Comparison of ENCODE assay signal across 1 cellular context in genomic region chr2:238793351-238793750, GRCh38.
TF ChIP-seq lines count a peak whose summit lies in the region.

No MANE protein-coding gene starts in this region.

TF ChIP-seq in IMR-90, 13 proteins besides CTCF, POLR2A, EP300 and RAD21 (continued from another document):
- no peak for TF ChIP-seq CHD1 (IDR thresholded peaks at IDR 0.05; ENCODE audit: low read depth, low read length)
- no peak for TF ChIP-seq SMC3 (IDR thresholded peaks at IDR 0.05; ENCODE audit: low read depth, low read length)
- TF ChIP-seq NFE2L2 (IDR thresholded peaks at IDR 0.05; ENCODE audit: low read depth, low read length) = no peak
- no peak for TF ChIP-seq MXI1 (IDR thresholded peaks at IDR 0.05; ENCODE audit: borderline replicate concordance, low read depth, low read length)
- TF ChIP-seq CEBPB (IDR thresholded peaks at IDR 0.05; ENCODE audit: low read depth, low read length) = no peak
- no peak for TF ChIP-seq RCOR1 (IDR thresholded peaks at IDR 0.05; ENCODE audit: insufficient replicate concordance, low read length)
- no peak for TF ChIP-seq MAFK (IDR thresholded peaks at IDR 0.05; ENCODE audit: low read depth, low read length)
